Comparison of ENCODE assay signal across 8 cellular contexts in genomic region chr18:11946756-11947155, GRCh38. TPM values are rescaled to one million over a fixed set of nuclear protein-coding genes. Genes with fewer than 3 reads are reported as not detected.
DNase-seq lines count a peak whose midpoint lies in the region; ATAC-seq, FAIRE-seq and TF ChIP-seq lines count a peak whose summit lies in the region.

No MANE protein-coding gene starts in this region.

- no peaks in the 10 kb centered on the region for H3K9me3 Mint-ChIP-seq in H9

- H2BK20ac ChIP-seq in H9 (ENCODE audit: low read depth, low read length, poor library complexity, severe bottlenecking) = no peak overlapping the region

- H3K18ac ChIP-seq in H9 (ENCODE audit: insufficient read length, low read depth, low read length) = no peak overlapping the region

- H3K27me3 Mint-ChIP-seq in H9 (ENCODE audit: low read depth) = peaks cover 5% of the 10 kb centered on the region

- no peaks in the 10 kb centered on the region; a peak in 1 of 7 replicates for H3K36me3 Mint-ChIP-seq in H9 (ENCODE audit: insufficient read depth in 1 of 3, low read depth in 3 of 3)

- H2BK120ac ChIP-seq in H9 (ENCODE audit: low read depth, low read length, poor library complexity, severe bottlenecking) = no peak overlapping the region

- no peak overlapping the region for H3K4ac ChIP-seq in H9 (ENCODE audit: low read depth, low read length)

- no CpG with 5 or more reads among the region's 3 CpGs for WGBS in H9 (ENCODE audit: extremely low coverage, insufficient read length, low lambda C conversion rate)

- no peaks in the 10 kb centered on the region for H4K20me1 ChIP-seq in H9 (ENCODE audit: control insufficient read depth, insufficient read depth, insufficient read length)

- no peak overlapping the region for H3K9ac ChIP-seq in H9 (ENCODE audit: extremely low read depth, insufficient read length, low read length)

- H3K14ac ChIP-seq in H9 (ENCODE audit: insufficient read depth, low read length) = no peak overlapping the region

- H3K4me1 Mint-ChIP-seq in H9 = peaks cover 24 to 30% of the 10 kb centered on the region in 2 experiments

- H3K9me3 ChIP-seq in H9 (ENCODE audit: control insufficient read depth, low read depth, low read length) = no peaks in the 10 kb centered on the region

- no peak overlapping the region for H4K8ac ChIP-seq in H9 (replicated peaks; ENCODE audit: insufficient read length, low read depth, low read length)

- TF ChIP-seq CTCF in H9 (conservative IDR thresholded peaks at IDR 0.05) (no peak), foreskin fibroblast (IDR thresholded peaks at IDR 0.05; ENCODE audit: low read depth, low read length) (no peak)

- H3K4me1 ChIP-seq in H9 (ENCODE audit: insufficient read depth, low read length) = peaks cover 2% of the 10 kb centered on the region; the same call in 1 of the 2 replicates

- no peak overlapping the region; a peak in 1 of 7 replicates for H3K27ac Mint-ChIP-seq in H9

- no peak overlapping the region for H2BK12ac ChIP-seq in H9 (ENCODE audit: insufficient read length, low read depth, low read length)

- H3K23ac ChIP-seq in H9 (ENCODE audit: insufficient read length, low read depth, low read length) = no peak overlapping the region

- no peaks in the 10 kb centered on the region for H3K79me2 ChIP-seq in H9 (ENCODE audit: insufficient read depth, low read length)

- H3K4me3 ChIP-seq in foreskin fibroblast (ENCODE audit: low read depth in 1 of 2, low read length in 2 of 2) = peak overlapping the region; percentile 26 to 40

- H2BK15ac ChIP-seq in H9 (ENCODE audit: low read depth, low read length) = no peak overlapping the region

- no peaks in the 10 kb centered on the region for H3K79me1 ChIP-seq in H9 (ENCODE audit: insufficient read depth, low read depth, low read length, poor library complexity, severe bottlenecking)

- H4K5ac ChIP-seq in H9 (ENCODE audit: insufficient read length, low read depth, low read length) = no peak overlapping the region

- no peak overlapping the region for H2AFZ ChIP-seq in H9 (ENCODE audit: low read length)

- H3K27ac ChIP-seq in H9 (ENCODE audit: insufficient read length, low read depth, low read length) = no peak overlapping the region

- no peak overlapping the region for H3T11ph ChIP-seq in H9 (ENCODE audit: low read length)

- peaks cover 3% of the 10 kb centered on the region for H3K23me2 ChIP-seq in H9 (ENCODE audit: insufficient read length, low read depth, low read length, poor library complexity, severe bottlenecking)

- peak overlapping the region; percentile 42 to 76; a peak in 1 of 5 replicates for H3K4me3 Mint-ChIP-seq in H9

- no peak overlapping the region for H2AK5ac ChIP-seq in H9 (ENCODE audit: insufficient read length, low read length)

- no peak for DNase-seq in H9
- peak; percentile 38 for DNase-seq in SW480 (ENCODE audit: low spot score)
- peak in 1 of 2 donors; percentile 53 for DNase-seq in foreskin fibroblast
- peak; percentile 69 for DNase-seq in renal cortical epithelial cell (ENCODE audit: low read depth)
- no peak for DNase-seq in stimulated activated naive CD4-positive, alpha-beta T cell treated with Interleukin-2 at 50 U/mL for 16 hours (lab: John Stamatoyannopoulos, UW)
- DNase-seq in NCI-H82 (lab: John Stamatoyannopoulos, UW) = no peak
- no peak for DNase-seq in frontal cortex (ENCODE audit: low spot score in 2 of 2)

- no peak for ATAC-seq in HG03139 (IDR thresholded peaks at IDR 0.05; ENCODE audit: unreplicated experiment)

- peak overlapping the region; percentile 7 for H3K4me2 ChIP-seq in H9 (ENCODE audit: insufficient read depth, insufficient read length, low read length)

- H3K56ac ChIP-seq in H9 (ENCODE audit: insufficient read length, low read depth, low read length) = no peak overlapping the region

- no peak for FAIRE-seq in frontal cortex (lab: Jason Lieb, UNC)

- no peaks in the 10 kb centered on the region for H3K27me3 ChIP-seq in H9 (ENCODE audit: insufficient read depth, low read length)

- H4K91ac ChIP-seq in H9 (ENCODE audit: insufficient read length, low read depth, low read length) = no peak overlapping the region

- no peak overlapping the region for H2BK5ac ChIP-seq in H9 (ENCODE audit: insufficient read length, low read length)

RNA-seq across cellular contexts. Expression of gene IMPA2, which starts 34.6 kb away (rescaled TPM):
- 69.1 and 73.8 TPM in 2 replicates for total RNA-seq in H9 (2021)
- 32.1 and 123 TPM in 2 replicates for total RNA-seq in renal cortical epithelial cell
- total RNA-seq in frontal cortex = 2.9 TPM

RNA-seq across cellular contexts. Expression of gene MPPE1, which starts 38.6 kb away (rescaled TPM):
- total RNA-seq in H9 (2021) (12.7 and 13.2 TPM in 2 replicates), renal cortical epithelial cell (20.1 and 37.6 TPM in 2 replicates), frontal cortex (16.3 TPM)

Comparison
In these comparisons a context has a peak if more than half of its experiments do, and no peak if none do; other contexts are left out.
1. DNase-seq: peak in SW480 (single experiment) and renal cortical epithelial cell (single experiment); none in H9 (single experiment), stimulated activated naive CD4-positive, alpha-beta T cell treated with Interleukin-2 at 50 U/mL for 16 hours (single experiment), NCI-H82 (single experiment) and frontal cortex (0 of 2).